ENCODE assay signal across 25 cellular contexts in genomic region chr3:89867286-89867685, GRCh38.
"Had no signal": no experiment of that assay in that cellular context is flagged by ENCODE, and none has a peak within 500 bp of the region (broad histone marks: within the 10 kb centered on the region; RNA-seq: fewer than 3 reads in every experiment).

No MANE protein-coding gene starts in this region.

- H3K9me3 ChIP-seq: breast epithelium had no signal

- H3K27me3 Mint-ChIP-seq: activated B cell treated with CpG ODN at 0.5 μM for 24 hours; activated CD4-positive, alpha-beta memory T cell treated with anti-CD3 and anti-CD28 coated beads for 36 hours; activated CD4-positive, alpha-beta T cell treated with anti-CD3 and anti-CD28 coated beads, Interleukin-2, amount 10 ng/mL, durations not matched to agents 7 days and 5 days; activated naive CD8-positive, alpha-beta T cell treated with anti-CD3 and anti-CD28 coated beads, Interleukin-2, amount 50 U/mL, for 24 hours; T-cell had no signal

- H3K4me3 ChIP-seq: breast epithelium, K562 had no signal

- H3K4me1 Mint-ChIP-seq: activated B cell treated with CpG ODN at 0.5 μM for 24 hours; activated CD4-positive, alpha-beta T cell treated with anti-CD3 and anti-CD28 coated beads, Interleukin-2, amount 10 ng/mL, durations not matched to agents 7 days and 5 days; activated naive CD8-positive, alpha-beta T cell treated with anti-CD3 and anti-CD28 coated beads, Interleukin-2, amount 50 U/mL, for 24 hours; T-cell had no signal

- H3K4me3 Mint-ChIP-seq: activated B cell treated with CpG ODN at 0.5 μM for 24 hours; activated CD4-positive, alpha-beta memory T cell treated with anti-CD3 and anti-CD28 coated beads for 36 hours; activated CD4-positive, alpha-beta T cell treated with anti-CD3 and anti-CD28 coated beads, Interleukin-2, amount 10 ng/mL, durations not matched to agents 7 days and 5 days; activated naive CD8-positive, alpha-beta T cell treated with anti-CD3 and anti-CD28 coated beads, Interleukin-2, amount 50 U/mL, for 24 hours; activated T-cell treated with anti-CD3 and anti-CD28 coated beads, Interleukin-2, amount 50 U/mL, for 4 hours; T-cell had no signal

- H3K36me3 ChIP-seq: breast epithelium had no signal

- FAIRE-seq: K562, TTC549 had no signal

- DNase-seq: activated B cell treated with CpG ODN at 0.5 μM for 24 hours; activated CD4-positive, alpha-beta memory T cell treated with anti-CD3 and anti-CD28 coated beads for 36 hours; activated CD4-positive, alpha-beta T cell treated with anti-CD3 and anti-CD28 coated beads, Interleukin-2, amount 10 ng/mL, durations not matched to agents 7 days and 5 days; activated CD8-positive, alpha-beta memory T cell treated with anti-CD3 and anti-CD28 coated beads for 24 hours; activated effector memory CD4-positive, alpha-beta T cell treated with anti-CD3 and anti-CD28 coated beads, Interleukin-2, amount 50 U/mL, for 16 hours; activated naive CD4-positive, alpha-beta T cell treated with Interleukin-2 at 50 U/mL for 16 hours; activated naive CD8-positive, alpha-beta T cell treated with anti-CD3 and anti-CD28 coated beads, Interleukin-2, amount 50 U/mL, for 24 hours; activated T-cell treated with anti-CD3 and anti-CD28 coated beads, Interleukin-2, amount 50 U/mL, for 4 hours; amygdala; Kasumi-1; NCI-H1092; NCI-H1417; NCI-H1930; NCI-H2171 treated with DMSO at 0.1 percent for 48 hours; NCI-H226; NCI-H526; NCI-H82; SIG-M5; T-cell; T-helper 2 cell; T1000 had no signal

- H3K4me1 ChIP-seq: breast epithelium had no signal

- H3K27ac ChIP-seq: breast epithelium had no signal

- H3K36me3 Mint-ChIP-seq: activated CD4-positive, alpha-beta memory T cell treated with anti-CD3 and anti-CD28 coated beads for 36 hours; activated naive CD4-positive, alpha-beta T cell treated with anti-CD3 and anti-CD28 coated beads, Interleukin-2, amount 50 U/mL, for 72 hours; T-cell had no signal

- H3K27me3 ChIP-seq: breast epithelium had no signal

- H3K27ac Mint-ChIP-seq: activated B cell treated with CpG ODN at 0.5 μM for 24 hours; activated CD4-positive, alpha-beta memory T cell treated with anti-CD3 and anti-CD28 coated beads for 36 hours; activated CD4-positive, alpha-beta T cell treated with anti-CD3 and anti-CD28 coated beads, Interleukin-2, amount 10 ng/mL, durations not matched to agents 7 days and 5 days; activated naive CD4-positive, alpha-beta T cell treated with anti-CD3 and anti-CD28 coated beads, Interleukin-2, amount 50 U/mL, for 72 hours; activated naive CD8-positive, alpha-beta T cell treated with anti-CD3 and anti-CD28 coated beads, Interleukin-2, amount 50 U/mL, for 24 hours; T-cell had no signal

- H3K9me3 Mint-ChIP-seq: activated B cell treated with CpG ODN at 0.5 μM for 24 hours had no signal
